11 cellular contexts compared by ENCODE assay signal in the genomic region with DNA sequence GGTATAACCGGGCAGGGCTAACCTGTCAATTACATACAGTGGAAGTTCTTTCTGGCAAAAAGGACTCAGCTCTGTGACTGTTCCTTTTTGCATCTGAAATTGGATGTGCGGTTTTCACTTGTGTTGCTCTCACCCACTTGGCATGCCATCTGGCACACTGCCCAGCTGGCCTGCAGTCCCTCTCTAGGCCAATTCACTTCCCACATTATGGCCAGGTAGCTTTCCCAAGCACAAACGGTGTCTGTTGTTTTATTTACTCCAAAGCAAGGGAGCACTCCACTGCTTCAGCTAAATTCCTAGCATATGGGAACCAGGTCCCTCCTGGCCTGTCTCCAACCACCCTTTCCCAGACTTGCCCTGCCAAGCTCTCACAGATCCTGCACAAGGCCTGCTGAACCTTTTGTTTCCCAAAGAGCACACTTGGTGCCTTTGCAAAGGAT.
DNase-seq lines count a peak whose midpoint lies in the region; ATAC-seq and TF ChIP-seq lines count a peak whose summit lies in the region.
"Had no signal": no experiment of that assay in that cellular context is flagged by ENCODE, and none has a peak within 500 bp of the region (broad histone marks: within the 10 kb centered on the region; RNA-seq: fewer than 3 reads in every experiment).

No MANE protein-coding gene starts in this region.

- peak in 1 of 2 experiments; percentile 48; a peak in 1 of 4 replicates for TF ChIP-seq EP300 in SK-N-SH (IDR thresholded peaks at IDR 0.05; ENCODE audit: borderline replicate concordance in 1 of 2, low read depth in 1 of 2, low read length in 1 of 2)

- in situ Hi-C loops in ACHN (cut with HindIII; ENCODE audit: low pct_ligation_motif_present, low pct_unique_long_range_greater_than_20kb, low sequenced_read_pairs) = no loop called here

- ATAC-seq in left cardiac atrium (peak; percentile 61 to 80), GM21717 (IDR thresholded peaks at IDR 0.05; ENCODE audit: unreplicated experiment) (no peak)
- ATAC-seq: activated CD8-positive, alpha-beta T cell treated with anti-CD3 and anti-CD28 coated beads for 36 hours; K562 had no signal

- TF ChIP-seq CTCF in KMS-11 (conservative IDR thresholded peaks at IDR 0.05; ENCODE audit: low read depth, low read length) (no peak), SK-N-SH (IDR thresholded peaks at IDR 0.05) (no peak)

- intact Hi-C loops in left cardiac atrium (cut with DNase I) = no loop called here

- no peak overlapping the region for H3K4me3 ChIP-seq in KMS-11 (IDR thresholded peaks at IDR 0.05; ENCODE audit: insufficient read depth, low read depth, low read length)
- H3K4me3 ChIP-seq in SK-N-SH (ENCODE audit: low read depth in 2 of 2, low read length in 1 of 2) = no peak overlapping the region
- H3K4me3 ChIP-seq: BLaER1, K562 had no signal

- DNase-seq in ACHN (peak; percentile 91), SK-N-SH (peak; percentile 49), left cardiac atrium (peak; percentile 43), epidermal melanocyte (ENCODE audit: insufficient read length, low spot score) (no peak)
- no peak for DNase-seq in stimulated activated CD4-positive, alpha-beta T cell treated with anti-CD3 and anti-CD28 coated beads, Interleukin-15, amount 100 ng/mL, for 24 hours
- no peak for DNase-seq in activated CD8-positive, alpha-beta memory T cell treated with anti-CD3 and anti-CD28 coated beads, Interleukin-2, amount 50 U/mL, for 48 hours
- DNase-seq: activated CD8-positive, alpha-beta T cell treated with anti-CD3 and anti-CD28 coated beads for 36 hours had no signal

- no peaks in the 10 kb centered on the region for H3K9me3 ChIP-seq in SK-N-SH

- POLR2A ChIA-PET in SK-N-SH (lab: Yijun Ruan, JAX) = interaction anchor here (1.0 to 1.2 kb wide), 3 partner anchors 27 to 51 kb away, joined by 3 to 5 read pairs (median 3); no protein-coding TSS in a partner anchor

- WGBS in SK-N-SH (ENCODE audit: low lambda C conversion rate) = 10% methylated on average over 3 of the region's 3 CpGs

- H3K79me2 ChIP-seq in KMS-11 (ENCODE audit: insufficient read depth, low read depth) = no peaks in the 10 kb centered on the region
- H3K79me2 ChIP-seq in SK-N-SH (ENCODE audit: insufficient read depth) = no peaks in the 10 kb centered on the region

- H4K20me1 ChIP-seq in KMS-11 (ENCODE audit: insufficient read depth) (no peaks in the 10 kb centered on the region), SK-N-SH (ENCODE audit: insufficient read depth) (no peaks in the 10 kb centered on the region)
- H4K20me1 ChIP-seq: BLaER1 had no signal

- H3K4me1 ChIP-seq in KMS-11 (ENCODE audit: low read depth, poor library complexity, severe bottlenecking) (peaks cover 57% of the 10 kb centered on the region), SK-N-SH (ENCODE audit: control insufficient read depth in 1 of 2, insufficient read depth in 2 of 2, low read depth in 1 of 2, low read length in 1 of 2) (peaks cover 0 to 31% of the 10 kb centered on the region in 2 experiments; a peak in 2 of 4 replicates)

- H3K4me2 ChIP-seq in KMS-11 (peak overlapping the region; percentile 83), SK-N-SH (no peak overlapping the region)

- no peak for TF ChIP-seq RAD21 in SK-N-SH (IDR thresholded peaks at IDR 0.05; ENCODE audit: low read length)

- peak overlapping the region; percentile 76 for H3K27ac ChIP-seq in KMS-11
- peak overlapping the region; percentile 37 to 74 for H3K27ac ChIP-seq in SK-N-SH (ENCODE audit: low read depth in 2 of 2, low read length in 1 of 2)
- H3K27ac ChIP-seq: BLaER1 had no signal

- CTCF ChIA-PET in SK-N-SH (lab: Yijun Ruan, JAX) = interaction anchor here (0.6 to 1.4 kb wide), 3 partner anchors 14 to 304 kb away, joined by 3 to 4 read pairs (median 3); no protein-coding TSS in a partner anchor

- H2AFZ ChIP-seq in KMS-11 (ENCODE audit: low read depth) (no peak overlapping the region; the same call in 1 of the 2 replicates), SK-N-SH (ENCODE audit: low read depth) (no peak overlapping the region)

- no peaks in the 10 kb centered on the region for H3K27me3 ChIP-seq in KMS-11 (ENCODE audit: insufficient read depth, low read depth)
- no peaks in the 10 kb centered on the region for H3K27me3 ChIP-seq in SK-N-SH (ENCODE audit: insufficient read depth)
- H3K27me3 ChIP-seq: BLaER1 had no signal

- H3K9me2 ChIP-seq in SK-N-SH = no peaks in the 10 kb centered on the region

- peak overlapping the region; percentile 30; the same call in 1 of the 2 replicates for H3K9ac ChIP-seq in KMS-11
- no peak overlapping the region for H3K9ac ChIP-seq in SK-N-SH
- H3K9ac ChIP-seq: BLaER1 had no signal

- H3F3A ChIP-seq in SK-N-SH (replicated peaks; ENCODE audit: insufficient read depth) = no peaks in the 10 kb centered on the region

- H3K36me3 ChIP-seq in KMS-11 (ENCODE audit: insufficient read depth) (no peaks in the 10 kb centered on the region), SK-N-SH (replicated peaks in 1 of 2; ENCODE audit: control insufficient read depth in 1 of 2, insufficient read depth in 2 of 2, low read length in 1 of 2) (no peaks in the 10 kb centered on the region)

TF ChIP-seq in SK-N-SH, 30 proteins besides CTCF, POLR2A, EP300 and RAD21 (continues in another document):
- TF ChIP-seq, protein P1, sequence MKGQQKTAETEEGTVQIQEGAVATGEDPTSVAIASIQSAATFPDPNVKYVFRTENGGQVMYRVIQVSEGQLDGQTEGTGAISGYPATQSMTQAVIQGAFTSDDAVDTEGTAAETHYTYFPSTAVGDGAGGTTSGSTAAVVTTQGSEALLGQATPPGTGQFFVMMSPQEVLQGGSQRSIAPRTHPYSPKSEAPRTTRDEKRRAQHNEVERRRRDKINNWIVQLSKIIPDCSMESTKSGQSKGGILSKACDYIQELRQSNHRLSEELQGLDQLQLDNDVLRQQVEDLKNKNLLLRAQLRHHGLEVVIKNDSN (IDR thresholded peaks at IDR 0.05; ENCODE audit: borderline replicate concordance, low read depth) = no peak
- TF ChIP-seq, protein P2, sequence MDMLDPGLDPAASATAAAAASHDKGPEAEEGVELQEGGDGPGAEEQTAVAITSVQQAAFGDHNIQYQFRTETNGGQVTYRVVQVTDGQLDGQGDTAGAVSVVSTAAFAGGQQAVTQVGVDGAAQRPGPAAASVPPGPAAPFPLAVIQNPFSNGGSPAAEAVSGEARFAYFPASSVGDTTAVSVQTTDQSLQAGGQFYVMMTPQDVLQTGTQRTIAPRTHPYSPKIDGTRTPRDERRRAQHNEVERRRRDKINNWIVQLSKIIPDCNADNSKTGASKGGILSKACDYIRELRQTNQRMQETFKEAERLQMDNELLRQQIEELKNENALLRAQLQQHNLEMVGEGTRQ (IDR thresholded peaks at IDR 0.05; ENCODE audit: borderline replicate concordance, low read depth, low read length) = no peak
- TF ChIP-seq, protein P3, sequence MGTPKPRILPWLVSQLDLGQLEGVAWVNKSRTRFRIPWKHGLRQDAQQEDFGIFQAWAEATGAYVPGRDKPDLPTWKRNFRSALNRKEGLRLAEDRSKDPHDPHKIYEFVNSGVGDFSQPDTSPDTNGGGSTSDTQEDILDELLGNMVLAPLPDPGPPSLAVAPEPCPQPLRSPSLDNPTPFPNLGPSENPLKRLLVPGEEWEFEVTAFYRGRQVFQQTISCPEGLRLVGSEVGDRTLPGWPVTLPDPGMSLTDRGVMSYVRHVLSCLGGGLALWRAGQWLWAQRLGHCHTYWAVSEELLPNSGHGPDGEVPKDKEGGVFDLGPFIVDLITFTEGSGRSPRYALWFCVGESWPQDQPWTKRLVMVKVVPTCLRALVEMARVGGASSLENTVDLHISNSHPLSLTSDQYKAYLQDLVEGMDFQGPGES (IDR thresholded peaks at IDR 0.05; ENCODE audit: low read depth, low read length) = no peak
- TF ChIP-seq EZH2phosphoT487 (IDR thresholded peaks at IDR 0.05; ENCODE audit: borderline replicate concordance, low read depth) = no peak
- TF ChIP-seq, protein P4, sequence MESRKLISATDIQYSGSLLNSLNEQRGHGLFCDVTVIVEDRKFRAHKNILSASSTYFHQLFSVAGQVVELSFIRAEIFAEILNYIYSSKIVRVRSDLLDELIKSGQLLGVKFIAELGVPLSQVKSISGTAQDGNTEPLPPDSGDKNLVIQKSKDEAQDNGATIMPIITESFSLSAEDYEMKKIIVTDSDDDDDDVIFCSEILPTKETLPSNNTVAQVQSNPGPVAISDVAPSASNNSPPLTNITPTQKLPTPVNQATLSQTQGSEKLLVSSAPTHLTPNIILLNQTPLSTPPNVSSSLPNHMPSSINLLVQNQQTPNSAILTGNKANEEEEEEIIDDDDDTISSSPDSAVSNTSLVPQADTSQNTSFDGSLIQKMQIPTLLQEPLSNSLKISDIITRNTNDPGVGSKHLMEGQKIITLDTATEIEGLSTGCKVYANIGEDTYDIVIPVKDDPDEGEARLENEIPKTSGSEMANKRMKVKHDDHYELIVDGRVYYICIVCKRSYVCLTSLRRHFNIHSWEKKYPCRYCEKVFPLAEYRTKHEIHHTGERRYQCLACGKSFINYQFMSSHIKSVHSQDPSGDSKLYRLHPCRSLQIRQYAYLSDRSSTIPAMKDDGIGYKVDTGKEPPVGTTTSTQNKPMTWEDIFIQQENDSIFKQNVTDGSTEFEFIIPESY (IDR thresholded peaks at IDR 0.05; ENCODE audit: borderline replicate concordance, low read depth) = no peak
- no peak for TF ChIP-seq MXI1 (IDR thresholded peaks at IDR 0.05; ENCODE audit: low read depth, low read length)
- TF ChIP-seq GABPA (IDR thresholded peaks at IDR 0.05; ENCODE audit: low read depth) = no peak
- TF ChIP-seq RXRA (IDR thresholded peaks at IDR 0.05; ENCODE audit: borderline replicate concordance, low read depth) = no peak
- no peak for TF ChIP-seq CHD2 (IDR thresholded peaks at IDR 0.05; ENCODE audit: low read length, partially characterized antibody)
- no peak for TF ChIP-seq SMC3 (IDR thresholded peaks at IDR 0.05; ENCODE audit: low read depth, low read length)
- TF ChIP-seq ELF1 (IDR thresholded peaks at IDR 0.05) = no peak
- peak; percentile 29; the same call in 1 of the 2 replicates for TF ChIP-seq SIN3A (IDR thresholded peaks at IDR 0.05; ENCODE audit: borderline replicate concordance, low read depth, low read length)
- TF ChIP-seq TCF12 (IDR thresholded peaks at IDR 0.05) = peak; percentile 76
- TF ChIP-seq FOSL2 (IDR thresholded peaks at IDR 0.05; ENCODE audit: borderline replicate concordance, low read depth) = peak; percentile 38; the same call in 1 of the 2 replicates
- peak; percentile 56 for TF ChIP-seq JUND (IDR thresholded peaks at IDR 0.05)
- TF ChIP-seq FOXJ3 (CRISPR knock-in tag; IDR thresholded peaks at IDR 0.05) = no peak
- TF ChIP-seq POLR2AphosphoS5 (IDR thresholded peaks at IDR 0.05; ENCODE audit: low read depth, low read length) = no peak

Comparison
In these comparisons a context has a peak if more than half of its experiments do, and no peak if none do; other contexts are left out.
1. DNase-seq: peak in ACHN (single experiment), SK-N-SH (single experiment) and left cardiac atrium (single experiment); none in epidermal melanocyte (single experiment), stimulated activated CD4-positive, alpha-beta T cell treated with anti-CD3 and anti-CD28 coated beads, Interleukin-15, amount 100 ng/mL, for 24 hours (single experiment) and activated CD8-positive, alpha-beta memory T cell treated with anti-CD3 and anti-CD28 coated beads, Interleukin-2, amount 50 U/mL, for 48 hours (single experiment).